In the genomic region with DNA sequence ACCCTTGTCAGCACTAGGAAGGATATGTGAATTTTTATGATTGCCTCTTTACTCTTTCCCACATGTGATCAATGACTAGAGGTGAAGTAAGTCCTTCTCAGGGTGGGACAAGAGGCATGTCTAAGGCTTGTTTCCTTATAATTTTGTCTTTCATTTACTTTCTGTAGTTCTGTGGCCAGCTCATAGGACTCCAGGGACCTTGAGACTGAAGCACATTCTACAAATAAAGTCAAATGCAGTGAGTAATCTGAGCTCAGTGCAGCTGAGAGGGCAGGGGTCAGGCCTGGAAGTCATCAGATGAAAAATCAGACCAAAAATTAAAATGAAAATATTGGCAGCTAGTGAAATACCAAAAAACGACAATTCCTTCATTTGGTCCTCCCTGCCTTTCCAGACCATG, we compare ENCODE assay signal across 22 cellular contexts.
DNase-seq lines count a peak whose midpoint lies in the region; ATAC-seq, FAIRE-seq and TF ChIP-seq lines count a peak whose summit lies in the region.
"Had no signal": no experiment of that assay in that cellular context is flagged by ENCODE, and none has a peak within 500 bp of the region (broad histone marks: within the 10 kb centered on the region; RNA-seq: fewer than 3 reads in every experiment).

No MANE protein-coding gene starts in this region.

- TF ChIP-seq POLR2A in adrenal gland (IDR thresholded peaks at IDR 0.05) = no peak
- no peak for TF ChIP-seq POLR2A in gastroesophageal sphincter (IDR thresholded peaks at IDR 0.05)
- no peak for TF ChIP-seq POLR2A in tibial nerve (IDR thresholded peaks at IDR 0.05)

- H3K27ac ChIP-seq in adrenal gland (peak overlapping the region in 3 of 5 donors; percentile 10 to 41 (median 39)), gastroesophageal sphincter (peak overlapping the region in 2 of 4 donors; percentile 56 to 57), tibial nerve (peak overlapping the region in 3 of 4 donors; percentile 57 to 72 (median 71)), kidney (ENCODE audit: low read depth in 2 of 2, low read length in 2 of 2) (no peak overlapping the region)

- H3K4me1 ChIP-seq in adrenal gland (replicated peaks in 1 of 2) (peaks cover 11 to 21% of the 10 kb centered on the region in 2 donors), gastroesophageal sphincter (peaks cover 7 to 42% (median 8%) of the 10 kb centered on the region in 3 donors), tibial nerve (peaks cover 0 to 35% (median 13%) of the 10 kb centered on the region in 4 donors), kidney (ENCODE audit: control insufficient read depth in 1 of 2, insufficient read depth in 1 of 2, low read depth in 1 of 2, low read length in 2 of 2) (peaks cover 3 to 4% of the 10 kb centered on the region in 2 donors)
- H3K4me1 ChIP-seq: BE2C had no signal

- FAIRE-seq in kidney (lab: Jason Lieb, UNC) = no peak
- FAIRE-seq: colon had no signal

- no peak overlapping the region for H3K4me3 Mint-ChIP-seq in osteocyte (ENCODE audit: unreplicated experiment)
- H3K4me3 Mint-ChIP-seq: activated CD4-positive, alpha-beta T cell treated with anti-CD3 and anti-CD28 coated beads, Interleukin-2, amount 10 ng/mL, durations not matched to agents 7 days and 5 days; nephron; stimulated activated naive CD8-positive, alpha-beta T cell treated with anti-CD3 and anti-CD28 coated beads, Interleukin-15, Interleukin-2, amounts not matched to agents 100 ng/mL and 50 ng/mL, for 24 hours had no signal

- H3K9me3 ChIP-seq in adrenal gland (replicated peaks in 1 of 3) (no peaks in the 10 kb centered on the region), gastroesophageal sphincter (no peaks in the 10 kb centered on the region), tibial nerve (no peaks in the 10 kb centered on the region), kidney (ENCODE audit: control insufficient read depth in 1 of 2, low read length in 2 of 2) (no peaks in the 10 kb centered on the region)
- H3K9me3 ChIP-seq: BE2C had no signal

- H3K4me3 ChIP-seq in adrenal gland (no peak overlapping the region), gastroesophageal sphincter (no peak overlapping the region), tibial nerve (no peak overlapping the region), kidney (ENCODE audit: low read length in 2 of 2) (no peak overlapping the region)

- no peaks in the 10 kb centered on the region for H3K36me3 Mint-ChIP-seq in osteocyte (ENCODE audit: unreplicated experiment)

- no peaks in the 10 kb centered on the region for H3K27me3 Mint-ChIP-seq in osteocyte (ENCODE audit: unreplicated experiment)

- H3K9me3 Mint-ChIP-seq in osteocyte (ENCODE audit: unreplicated experiment) = no peaks in the 10 kb centered on the region
- H3K9me3 Mint-ChIP-seq: activated CD4-positive, alpha-beta T cell treated with anti-CD3 and anti-CD28 coated beads, Interleukin-2, amount 10 ng/mL, durations not matched to agents 7 days and 5 days; nephron; stimulated activated naive CD8-positive, alpha-beta T cell treated with anti-CD3 and anti-CD28 coated beads, Interleukin-15, Interleukin-2, amounts not matched to agents 100 ng/mL and 50 ng/mL, for 24 hours had no signal

- peak overlapping the region; percentile 54 for H3K27ac Mint-ChIP-seq in osteocyte (ENCODE audit: unreplicated experiment)
- H3K27ac Mint-ChIP-seq: activated CD4-positive, alpha-beta T cell treated with anti-CD3 and anti-CD28 coated beads, Interleukin-2, amount 10 ng/mL, durations not matched to agents 7 days and 5 days; nephron; stimulated activated naive CD8-positive, alpha-beta T cell treated with anti-CD3 and anti-CD28 coated beads, Interleukin-15, Interleukin-2, amounts not matched to agents 100 ng/mL and 50 ng/mL, for 24 hours had no signal

- H3K36me3 ChIP-seq in adrenal gland (replicated peaks in 1 of 2) (no peaks in the 10 kb centered on the region), gastroesophageal sphincter (no peaks in the 10 kb centered on the region), tibial nerve (no peaks in the 10 kb centered on the region), kidney (ENCODE audit: control insufficient read depth in 1 of 2, insufficient read depth in 2 of 2, low read length in 2 of 2) (no peaks in the 10 kb centered on the region)
- H3K36me3 ChIP-seq: BE2C had no signal

- peak; percentile 44 for ATAC-seq in gastroesophageal sphincter
- ATAC-seq in GM21737 (IDR thresholded peaks at IDR 0.05; ENCODE audit: unreplicated experiment) = no peak
- ATAC-seq in HG03045 (IDR thresholded peaks at IDR 0.05; ENCODE audit: unreplicated experiment) = no peak

- TF ChIP-seq CTCF in adrenal gland (IDR thresholded peaks at IDR 0.05) = no peak
- no peak for TF ChIP-seq CTCF in gastroesophageal sphincter (IDR thresholded peaks at IDR 0.05)
- no peak for TF ChIP-seq CTCF in osteocyte (IDR thresholded peaks at IDR 0.05)
- no peak for TF ChIP-seq CTCF in tibial nerve (IDR thresholded peaks at IDR 0.05)
- no peak for TF ChIP-seq CTCF in kidney (IDR thresholded peaks at IDR 0.05; ENCODE audit: borderline replicate concordance, extremely low read depth, insufficient read depth)

- H3K27me3 ChIP-seq in adrenal gland (no peaks in the 10 kb centered on the region), gastroesophageal sphincter (no peaks in the 10 kb centered on the region), tibial nerve (no peaks in the 10 kb centered on the region)
- H3K27me3 ChIP-seq: BE2C had no signal

- 14 to 39% (median 30%) methylated on average over 1 of the region's 1 CpG for WGBS in adrenal gland, 4 donors
- 55 to 75% methylated on average over 1 of the region's 1 CpG for WGBS in gastroesophageal sphincter (ENCODE audit: low coverage in 1 of 2), 2 donors
- 14 to 21% methylated on average over 1 of the region's 1 CpG for WGBS in tibial nerve, 2 donors

- intact Hi-C loops in adrenal gland (cut with DNase I) = no loop called here
- intact Hi-C loops in kidney (cut with DNase I) = no loop called here

- no peak for TF ChIP-seq EP300 in gastroesophageal sphincter (IDR thresholded peaks at IDR 0.05)
- TF ChIP-seq EP300 in tibial nerve (IDR thresholded peaks at IDR 0.05) = peak in 1 of 2 donors; percentile 74

- peaks cover 42% of the 10 kb centered on the region for H3K4me1 Mint-ChIP-seq in osteocyte (ENCODE audit: unreplicated experiment)
- H3K4me1 Mint-ChIP-seq: activated CD4-positive, alpha-beta T cell treated with anti-CD3 and anti-CD28 coated beads, Interleukin-2, amount 10 ng/mL, durations not matched to agents 7 days and 5 days had no signal

- H3K9ac ChIP-seq in kidney (ENCODE audit: low read length in 2 of 2) = no peak overlapping the region

- DNase-seq in adrenal gland (peak in 4 of 7 donors; percentile 16 to 63 (median 42)), osteocyte (ENCODE audit: extremely low spot score, unreplicated experiment) (no peak), tibial nerve (ENCODE audit: low spot score in 2 of 2) (peak; percentile 35 to 70), COR-L47 (lab: John Stamatoyannopoulos, UW) (no peak), kidney (no peak)
- DNase-seq: activated CD4-positive, alpha-beta T cell treated with anti-CD3 and anti-CD28 coated beads, Interleukin-2, amount 10 ng/mL, durations not matched to agents 7 days and 5 days; activated CD8-positive, alpha-beta memory T cell treated with anti-CD3 and anti-CD28 coated beads, Interleukin-2, amount 50 U/mL, for 48 hours; activated effector memory CD4-positive, alpha-beta T cell treated with anti-CD3 and anti-CD28 coated beads, Interleukin-2, amount 50 U/mL, for 16 hours; anterior cingulate cortex; BE2C; HCEC 1CT; KBM-7; NCI-H1048; NCI-H2081 treated with DMSO at 0.1 percent for 48 hours; NCI-H510A treated with DMSO at 0.1 percent for 48 hours; SHP77 had no signal

Comparison
In these comparisons a context has a peak if more than half of its experiments do, and no peak if none do; other contexts are left out.
1. DNase-seq: peak in adrenal gland (4 of 7) and tibial nerve (2 of 2); none in osteocyte (single experiment), COR-L47 (single experiment) and kidney (single experiment).
2. H3K27ac ChIP-seq: peak in adrenal gland (3 of 5) and tibial nerve (3 of 4); none in kidney (0 of 2).